ENCODE assay signal across 28 cellular contexts in genomic region chr3:4568831-4569230, GRCh38.
"Had no signal": no experiment of that assay in that cellular context is flagged by ENCODE, and none has a peak within 500 bp of the region (broad histone marks: within the 10 kb centered on the region; RNA-seq: fewer than 3 reads in every experiment).

No MANE protein-coding gene starts in this region.

- H3K4me3 ChIP-seq: SJSA1 had no signal

- H3K27me3 ChIP-seq: SJSA1 had no signal

- DNase-seq: activated CD4-positive, alpha-beta memory T cell treated with anti-CD3 and anti-CD28 coated beads, Interleukin-2, amount 10 ng/mL, durations not matched to agents 7 days and 5 days; activated CD4-positive, alpha-beta T cell treated with anti-CD3 and anti-CD28 coated beads, Interleukin-2, amount 50 U/mL, for 1 hour; activated CD4-positive, CD25-positive, alpha-beta regulatory T cell; activated gamma-delta T cell; activated naive CD4-positive, alpha-beta T cell treated with anti-CD3 and anti-CD28 coated beads for 36 hours; activated T-cell treated with anti-CD3 and anti-CD28 coated beads for 4 hours; activated T-cell treated with anti-CD3 and anti-CD28 coated beads, Interleukin-2, amount 50 U/mL, for 48 hours; amygdala; NCI-H1092 treated with DMSO at 0.1 percent for 48 hours; NCI-H1417 treated with DMSO at 0.1 percent for 48 hours; NCI-H1694; NCI-H2029 treated with DMSO at 0.1 percent for 48 hours; NCI-H345; NCI-H510A; NCI-H526 treated with DMSO at 0.1 percent for 48 hours; NCI-H82; Right ventricle myocardium superior had no signal

- H3K36me3 ChIP-seq: SJSA1 had no signal

- H3K4me3 Mint-ChIP-seq: activated CD4-positive, alpha-beta memory T cell treated with anti-CD3 and anti-CD28 coated beads, Interleukin-2, amount 10 ng/mL, durations not matched to agents 7 days and 5 days; activated naive CD4-positive, alpha-beta T cell treated with anti-CD3 and anti-CD28 coated beads for 36 hours; activated naive CD8-positive, alpha-beta T cell; activated T-helper 17 cell treated with anti-CD3 and anti-CD28 coated beads, Interleukin-2, amount 50 U/mL, for 72 hours; brain; central memory CD8-positive, alpha-beta T cell; T-helper 1 cell treated with Interleukin-12 subunit alpha and Interleukin-12 subunit beta and Interleukin-4 antibody, amounts not matched to agents 30 μg/mL and 1 μg/mL, for 36 hours had no signal

- H3K9me3 ChIP-seq: SJSA1 had no signal

- FAIRE-seq: astrocyte had no signal

- H3K27me3 Mint-ChIP-seq: activated CD4-positive, alpha-beta memory T cell treated with anti-CD3 and anti-CD28 coated beads, Interleukin-2, amount 10 ng/mL, durations not matched to agents 7 days and 5 days; activated naive CD8-positive, alpha-beta T cell; activated T-helper 17 cell treated with anti-CD3 and anti-CD28 coated beads, Interleukin-2, amount 50 U/mL, for 72 hours; brain; central memory CD8-positive, alpha-beta T cell had no signal

- H3K4me1 Mint-ChIP-seq: brain had no signal

- H3K9me3 Mint-ChIP-seq: activated CD4-positive, alpha-beta memory T cell treated with anti-CD3 and anti-CD28 coated beads, Interleukin-2, amount 10 ng/mL, durations not matched to agents 7 days and 5 days; activated naive CD4-positive, alpha-beta T cell treated with anti-CD3 and anti-CD28 coated beads for 36 hours; activated T-helper 17 cell treated with anti-CD3 and anti-CD28 coated beads, Interleukin-2, amount 50 U/mL, for 72 hours; brain; central memory CD8-positive, alpha-beta T cell; T-helper 1 cell treated with Interleukin-12 subunit alpha and Interleukin-12 subunit beta and Interleukin-4 antibody, amounts not matched to agents 30 μg/mL and 1 μg/mL, for 36 hours had no signal

- H3K9ac ChIP-seq: KMS-11 had no signal

- H3K4me1 ChIP-seq: SJSA1 had no signal

- H3K36me3 Mint-ChIP-seq: brain had no signal

- ATAC-seq: activated T-helper 17 cell treated with anti-CD3 and anti-CD28 coated beads, Interleukin-2, amount 50 U/mL, for 72 hours; Panc1; SK-N-SH treated with all-trans-retinoic acid at 6 μM for 48 hours had no signal

- H3K27ac ChIP-seq: KMS-11, RWPE1, SJSA1 had no signal

- H3K27ac Mint-ChIP-seq: activated CD4-positive, alpha-beta memory T cell treated with anti-CD3 and anti-CD28 coated beads, Interleukin-2, amount 10 ng/mL, durations not matched to agents 7 days and 5 days; activated naive CD4-positive, alpha-beta T cell treated with anti-CD3 and anti-CD28 coated beads for 36 hours; activated naive CD8-positive, alpha-beta T cell; activated T-helper 17 cell treated with anti-CD3 and anti-CD28 coated beads, Interleukin-2, amount 50 U/mL, for 72 hours; brain; T-helper 1 cell treated with Interleukin-12 subunit alpha and Interleukin-12 subunit beta and Interleukin-4 antibody, amounts not matched to agents 30 μg/mL and 1 μg/mL, for 36 hours had no signal

- H3K4me2 ChIP-seq: KMS-11 had no signal
